Comparison of ENCODE assay signal across 21 cellular contexts in the genomic region with DNA sequence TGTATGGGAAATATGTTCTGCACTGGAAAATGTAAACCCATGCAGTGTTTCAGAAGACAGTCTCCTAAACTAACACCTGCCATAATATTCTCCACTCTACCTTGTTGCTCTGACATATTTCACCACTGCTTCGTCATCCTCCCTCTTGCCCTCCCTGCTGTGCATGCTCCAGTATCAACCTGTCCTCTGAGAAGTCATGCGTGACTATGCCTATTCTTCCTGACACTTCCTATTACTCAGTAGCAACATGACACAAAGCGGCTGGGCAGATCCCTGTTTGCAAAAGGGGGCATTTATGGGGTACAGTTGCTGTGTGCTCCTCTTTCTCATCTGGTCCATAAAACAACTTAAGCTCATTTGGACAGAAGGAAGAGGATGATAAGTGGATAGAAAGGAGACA.
"Had no signal": no experiment of that assay in that cellular context is flagged by ENCODE, and none has a peak within 500 bp of the region (broad histone marks: within the 10 kb centered on the region; RNA-seq: fewer than 3 reads in every experiment).

No MANE protein-coding gene starts in this region.

- H3K9me3 ChIP-seq: left lung, prostate gland, testis, upper lobe of right lung had no signal

- H3K36me3 Mint-ChIP-seq: activated naive CD8-positive, alpha-beta T cell; brain; natural killer cell had no signal

- H3K4me3 Mint-ChIP-seq: activated CD4-positive, alpha-beta T cell treated with anti-CD3 and anti-CD28 coated beads, Interleukin-2, amount 10 ng/mL, durations not matched to agents 24 days and 14 days; activated CD8-positive, alpha-beta T cell treated with anti-CD3 and anti-CD28 coated beads, Interleukin-2, amount 10 ng/mL, durations not matched to agents 7 days and 5 days; activated naive CD8-positive, alpha-beta T cell; brain; central memory CD8-positive, alpha-beta T cell; natural killer cell; T-helper 1 cell treated with Interleukin-12 subunit alpha and Interleukin-12 subunit beta and Interleukin-4 antibody, amounts not matched to agents 30 μg/mL and 1 μg/mL, for 36 hours; WTC11 had no signal

- H3K27me3 Mint-ChIP-seq: activated CD4-positive, alpha-beta T cell treated with anti-CD3 and anti-CD28 coated beads, Interleukin-2, amount 10 ng/mL, durations not matched to agents 24 days and 14 days; activated naive CD8-positive, alpha-beta T cell; brain; central memory CD8-positive, alpha-beta T cell had no signal

- H3K27me3 ChIP-seq: gastroesophageal sphincter, left lung, stomach, testis, upper lobe of right lung had no signal

- H3K4me1 Mint-ChIP-seq: activated CD4-positive, alpha-beta T cell treated with anti-CD3 and anti-CD28 coated beads, Interleukin-2, amount 10 ng/mL, durations not matched to agents 24 days and 14 days; central memory CD8-positive, alpha-beta T cell; natural killer cell; WTC11 had no signal

- H3K27ac ChIP-seq: gastroesophageal sphincter, left lung, prostate gland, stomach, testis, upper lobe of right lung had no signal

- H3K4me1 ChIP-seq: gastroesophageal sphincter, left lung, prostate gland, stomach, testis, upper lobe of right lung had no signal

- H3K27ac Mint-ChIP-seq: activated CD4-positive, alpha-beta T cell treated with anti-CD3 and anti-CD28 coated beads, Interleukin-2, amount 10 ng/mL, durations not matched to agents 24 days and 14 days; activated CD8-positive, alpha-beta T cell treated with anti-CD3 and anti-CD28 coated beads, Interleukin-2, amount 10 ng/mL, durations not matched to agents 7 days and 5 days; activated naive CD8-positive, alpha-beta T cell; natural killer cell; T-helper 1 cell treated with Interleukin-12 subunit alpha and Interleukin-12 subunit beta and Interleukin-4 antibody, amounts not matched to agents 30 μg/mL and 1 μg/mL, for 36 hours; WTC11 had no signal

- H3K36me3 ChIP-seq: gastroesophageal sphincter, left lung, prostate gland, stomach, upper lobe of right lung had no signal

- ATAC-seq: activated CD8-positive, alpha-beta T cell treated with anti-CD3 and anti-CD28 coated beads, Interleukin-2, amount 10 ng/mL, durations not matched to agents 7 days and 5 days; gastroesophageal sphincter; left lung; natural killer cell; sciatic nerve; upper lobe of right lung; WTC11 had no signal

- FAIRE-seq: islet of Langerhans had no signal

- DNase-seq: activated CD4-positive, alpha-beta T cell treated with anti-CD3 and anti-CD28 coated beads, Interleukin-2, amount 10 ng/mL, durations not matched to agents 24 days and 14 days; activated CD8-positive, alpha-beta memory T cell treated with anti-CD3 and anti-CD28 coated beads, Interleukin-2, amount 50 U/mL, for 4 hours; activated CD8-positive, alpha-beta T cell treated with anti-CD3 and anti-CD28 coated beads, Interleukin-2, amount 10 ng/mL, durations not matched to agents 7 days and 5 days; activated gamma-delta T cell treated with Interleukin-2 at 50 U/mL for 16 hours; amniotic stem cell; effector memory CD4-positive, alpha-beta T cell; left lung; mesenchymal stem cell; natural killer cell; stomach; testis; upper lobe of right lung had no signal

- H3K4me3 ChIP-seq: gastroesophageal sphincter, left lung, prostate gland, stomach, testis, upper lobe of right lung had no signal
